In the genomic region with DNA sequence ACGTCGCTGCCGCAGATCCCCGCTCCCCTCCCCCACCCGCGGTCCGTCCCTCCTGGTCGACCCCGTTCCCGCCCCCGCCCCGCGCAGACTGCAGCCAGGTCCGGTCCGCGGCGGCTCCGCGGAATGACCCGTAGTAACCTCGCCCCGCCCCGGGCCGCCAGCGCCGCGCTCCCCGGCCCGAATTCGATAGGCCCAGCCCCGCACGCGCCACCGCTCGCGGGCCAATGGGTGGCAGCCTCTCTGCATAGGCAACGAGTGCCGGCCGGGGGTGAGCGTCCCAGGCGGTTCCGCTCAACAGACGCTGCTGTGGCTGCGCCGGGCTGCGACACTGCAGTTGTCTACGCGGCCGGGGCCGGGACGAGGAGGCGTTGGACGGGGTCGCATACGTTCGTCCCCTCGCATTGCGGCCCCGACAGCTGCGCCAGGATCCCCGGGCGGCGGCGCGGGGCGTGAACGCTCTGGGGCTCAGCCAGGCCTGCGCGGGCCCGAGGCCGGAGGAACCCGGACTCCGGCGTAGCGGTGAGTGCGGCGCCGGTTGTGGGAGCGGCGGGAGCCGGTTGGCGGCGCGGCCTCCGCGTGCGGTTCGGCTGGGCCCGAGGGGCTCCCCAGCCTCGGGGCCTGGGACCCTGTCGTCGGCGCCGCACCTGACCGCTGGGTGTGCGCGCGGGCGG, we compare ENCODE assay signal across 8 cellular contexts. TPM values are rescaled to one million over a fixed set of nuclear protein-coding genes. Genes with fewer than 3 reads are reported as not detected.
A peak's percentile ranks its signal among the peaks of the same experiment; 100 is the strongest.
DNase-seq lines count a peak whose midpoint lies in the region; ATAC-seq lines count a peak whose summit lies in the region.

A gene (plus strand): TSS at position 297 of the 671 bp plus-strand sequence. CDS start 47,737 bp downstream, outside the sequence.

- H3K27ac ChIP-seq in BLaER1, result peak within 1 kb of the TSS; percentile 97

- DNase-seq in NCI-H748 (lab: John Stamatoyannopoulos, UW; ENCODE audit: unreplicated experiment) (peak; percentile 98), cortex of kidney (lab: John Stamatoyannopoulos, UW) (peak; percentile 71), left lobe of liver (ENCODE audit: low spot score) (peak; percentile 99)
- DNase-seq in activated CD4-positive, alpha-beta T cell treated with anti-CD3 and anti-CD28 coated beads, Interleukin-2, amount 50 U/mL, for 1 hour, result peak; percentile 91
- peak; percentile 93 to 95 for DNase-seq in stimulated activated CD4-positive, alpha-beta T cell treated with anti-CD3 and anti-CD28 coated beads, Interleukin-2, amount 100 ng/mL, for 24 hours

- H3K4me3 ChIP-seq in BLaER1, result peak within 1 kb of the TSS; percentile 98

- no peaks in the 10 kb centered on the region for H3K36me3 ChIP-seq in BLaER1

- H3K4me2 ChIP-seq in BLaER1, result peak within 1 kb of the TSS; percentile 95

- peaks cover 49% of the 10 kb centered on the region for H3K4me1 ChIP-seq in BLaER1

- no peaks in the 10 kb centered on the region for H3K27me3 ChIP-seq in BLaER1

- peaks cover 49% of the 10 kb centered on the region for H4K20me1 ChIP-seq in BLaER1

- peak; percentile 99 for ATAC-seq in GM19324 (IDR thresholded peaks at IDR 0.05; ENCODE audit: low FRiP score, unreplicated experiment)
- ATAC-seq in HG03460 (IDR thresholded peaks at IDR 0.05; ENCODE audit: unreplicated experiment), result peak; percentile 97
- ATAC-seq in left lobe of liver, result peak; percentile 94

- H3K9ac ChIP-seq in BLaER1, result peak within 1 kb of the TSS; percentile 97

- no peaks in the 10 kb centered on the region for H3K9me3 ChIP-seq in BLaER1

RNA-seq across cellular contexts. Expression of the gene that starts here (rescaled TPM):
- total RNA-seq in left lobe of liver, result 41.5 TPM

Comparison
In these comparisons a context has a peak if more than half of its experiments do, and no peak if none do; other contexts are left out.
1. Peak in every context shown above with its lines: DNase-seq, ATAC-seq, H3K4me3 ChIP-seq and H3K27ac ChIP-seq.